In genomic region chr11:68495330-68495729, GRCh38 we compare ENCODE assay signal across 23 cellular contexts.
"Had no signal": no experiment of that assay in that cellular context is flagged by ENCODE, and none has a peak within 500 bp of the region (broad histone marks: within the 10 kb centered on the region; RNA-seq: fewer than 3 reads in every experiment).

No MANE protein-coding gene starts in this region.

- H3K27me3 Mint-ChIP-seq: activated CD4-positive, alpha-beta memory T cell treated with anti-CD3 and anti-CD28 coated beads, Interleukin-2, amount 10 ng/mL, durations not matched to agents 7 days and 5 days; activated CD8-positive, alpha-beta memory T cell treated with anti-CD3 and anti-CD28 coated beads, Interleukin-2, amount 10 ng/mL, durations not matched to agents 7 days and 5 days; activated T-helper 17 cell treated with anti-CD3 and anti-CD28 coated beads, Interleukin-2, amount 50 U/mL, for 72 hours; progenitor cell of endocrine pancreas had no signal

- H3K27ac ChIP-seq: brain microvascular endothelial cell, colonic mucosa, right atrium auricular region had no signal

- ATAC-seq: activated CD8-positive, alpha-beta memory T cell treated with anti-CD3 and anti-CD28 coated beads, Interleukin-2, amount 10 ng/mL, durations not matched to agents 7 days and 5 days; activated T-helper 17 cell treated with anti-CD3 and anti-CD28 coated beads, Interleukin-2, amount 50 U/mL, for 72 hours; left lobe of liver; WTC11 had no signal

- H3K4me3 ChIP-seq: colonic mucosa, lung, right atrium auricular region, thyroid gland had no signal

- H3K36me3 Mint-ChIP-seq: WTC11 had no signal

- H3K9me3 ChIP-seq: colonic mucosa, right atrium auricular region, thyroid gland had no signal

- H3K27me3 ChIP-seq: brain microvascular endothelial cell, colonic mucosa, right atrium auricular region, thyroid gland had no signal

- H3K27ac Mint-ChIP-seq: activated CD4-positive, alpha-beta memory T cell treated with anti-CD3 and anti-CD28 coated beads, Interleukin-2, amount 10 ng/mL, durations not matched to agents 7 days and 5 days; activated CD8-positive, alpha-beta memory T cell treated with anti-CD3 and anti-CD28 coated beads, Interleukin-2, amount 10 ng/mL, durations not matched to agents 7 days and 5 days; activated T-helper 17 cell treated with anti-CD3 and anti-CD28 coated beads, Interleukin-2, amount 50 U/mL, for 72 hours; WTC11 had no signal

- DNase-seq: activated CD4-positive, alpha-beta memory T cell treated with anti-CD3 and anti-CD28 coated beads, Interleukin-2, amount 10 ng/mL, durations not matched to agents 7 days and 5 days; activated CD4-positive, alpha-beta T cell treated with anti-CD3 and anti-CD28 coated beads for 4 hours; activated CD8-positive, alpha-beta memory T cell treated with anti-CD3 and anti-CD28 coated beads, Interleukin-2, amount 10 ng/mL, durations not matched to agents 7 days and 5 days; activated naive CD4-positive, alpha-beta T cell; aorta; brain microvascular endothelial cell; central memory CD4-positive, alpha-beta T cell; colonic mucosa; erythroblast; foreskin melanocyte; hypothalamus; kidney; midbrain; stimulated activated CD4-positive, alpha-beta T cell treated with anti-CD3 and anti-CD28 coated beads, Interleukin-2, amount 100 ng/mL, for 24 hours; stimulated activated naive CD4-positive, alpha-beta T cell treated with Interleukin-2 at 50 U/mL for 16 hours had no signal

- H3K36me3 ChIP-seq: brain microvascular endothelial cell, colonic mucosa, right atrium auricular region, thyroid gland had no signal

- H3K9me3 Mint-ChIP-seq: activated CD4-positive, alpha-beta memory T cell treated with anti-CD3 and anti-CD28 coated beads, Interleukin-2, amount 10 ng/mL, durations not matched to agents 7 days and 5 days; activated T-helper 17 cell treated with anti-CD3 and anti-CD28 coated beads, Interleukin-2, amount 50 U/mL, for 72 hours; neural crest cell had no signal

- H3K4me3 Mint-ChIP-seq: activated CD4-positive, alpha-beta memory T cell treated with anti-CD3 and anti-CD28 coated beads, Interleukin-2, amount 10 ng/mL, durations not matched to agents 7 days and 5 days; activated CD8-positive, alpha-beta memory T cell treated with anti-CD3 and anti-CD28 coated beads, Interleukin-2, amount 10 ng/mL, durations not matched to agents 7 days and 5 days; activated T-helper 17 cell treated with anti-CD3 and anti-CD28 coated beads, Interleukin-2, amount 50 U/mL, for 72 hours; neural crest cell; WTC11 had no signal
